In the genomic region with DNA sequence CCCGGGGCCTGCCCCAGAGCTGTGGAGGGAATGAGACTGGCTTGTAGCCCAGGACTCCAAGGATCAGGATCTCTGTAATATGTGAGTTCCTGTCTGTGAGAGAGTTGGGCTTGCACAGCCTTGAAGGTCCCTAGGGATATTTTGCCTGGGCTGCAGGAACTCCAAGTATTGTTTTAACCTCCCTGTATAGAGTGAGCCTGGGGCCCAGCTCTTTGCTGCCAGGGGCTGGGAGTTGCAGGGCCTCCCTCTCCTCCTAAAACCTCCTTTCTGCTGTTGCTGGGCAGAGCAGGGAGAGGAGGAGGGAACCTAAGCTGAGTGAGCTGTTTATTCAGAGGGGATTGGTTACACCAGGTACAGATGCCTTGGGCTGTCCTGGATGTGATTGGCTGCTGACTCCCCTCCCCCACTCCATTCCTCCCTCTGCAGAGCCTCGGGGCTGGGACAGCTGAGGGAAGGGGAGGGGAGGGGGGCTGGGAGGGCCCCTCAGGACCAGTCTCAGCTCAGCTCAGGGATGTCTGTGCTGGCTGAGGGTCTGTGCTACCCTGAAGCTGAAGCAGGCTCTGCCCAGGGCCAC, we compare ENCODE assay signal across 15 cellular contexts. TPM values are rescaled to one million over a fixed set of nuclear protein-coding genes. Genes with fewer than 3 reads are reported as not detected.
DNase-seq lines count a peak whose midpoint lies in the region; ATAC-seq and TF ChIP-seq lines count a peak whose summit lies in the region.
"Not testable (repeated sequence)": the region's sequence is repeated elsewhere in the genome, so short reads cannot be mapped to it uniquely, and the experiment has no call there.
"Had no signal": no experiment of that assay in that cellular context is flagged by ENCODE, and none has a peak within 500 bp of the region (broad histone marks: within the 10 kb centered on the region; RNA-seq: fewer than 3 reads in every experiment).

No MANE protein-coding gene starts in this region.

- not testable (repeated sequence) for H3K56ac ChIP-seq in IMR-90 (ENCODE audit: extremely low read depth, insufficient read depth, low read length)

- not testable (repeated sequence) for H3K36me3 ChIP-seq in IMR-90 (ENCODE audit: control insufficient read depth, insufficient read depth, low read length); mesenchymal stem cell (ENCODE audit: control insufficient read depth in 1 of 2, insufficient read depth in 2 of 2, low read depth in 1 of 2, low read length in 2 of 2); psoas muscle (ENCODE audit: insufficient read depth in 1 of 2, low read depth in 1 of 2)

- H3K4me3 ChIP-seq in IMR-90 (ENCODE audit: insufficient read depth, low read depth, low read length); mesenchymal stem cell (ENCODE audit: insufficient read depth in 1 of 2, low read depth in 1 of 2, low read length in 2 of 2); psoas muscle: not testable (repeated sequence)

- not testable (repeated sequence) for H2BK5ac ChIP-seq in IMR-90 (ENCODE audit: low read depth, low read length, poor library complexity, severe bottlenecking); mesenchymal stem cell (ENCODE audit: low read depth, low read length, poor library complexity, severe bottlenecking)

- no CpG with 5 or more reads among the region's 2 CpGs for WGBS in IMR-90 (ENCODE audit: extremely low coverage in 2 of 2, insufficient read length in 1 of 2), 2 experiments
- WGBS in mesenchymal stem cell = 0% methylated on average over 1 of the region's 2 CpGs
- WGBS in psoas muscle, 3 donors = 0 to 50% (median 8%) methylated on average over 1 of the region's 2 CpGs

- not testable (repeated sequence) for H2BK12ac ChIP-seq in mesenchymal stem cell (ENCODE audit: low read length in 2 of 2)

- not testable (repeated sequence) for TF ChIP-seq CTCF in IMR-90 (conservative IDR thresholded peaks at IDR 0.05; ENCODE audit: low read depth, low read length); psoas muscle (IDR thresholded peaks at IDR 0.05)

- dilution Hi-C loops in IMR-90 (cut with HindIII; ENCODE audit: low sequenced_read_pairs, unreplicated experiment) = not testable (repeated sequence)

- H4K91ac ChIP-seq in IMR-90 (ENCODE audit: insufficient read depth, low read depth, low read length); mesenchymal stem cell (ENCODE audit: low read length): not testable (repeated sequence)

- peak overlapping the region; percentile 59; the same call in 1 of the 2 replicates for H3K27ac ChIP-seq in IMR-90 (ENCODE audit: insufficient read depth, low read length)
- H3K27ac ChIP-seq in mesenchymal stem cell (ENCODE audit: low read length, poor library complexity, severe bottlenecking) = peak overlapping the region; percentile 74
- peak overlapping the region; percentile 4 for H3K27ac ChIP-seq in psoas muscle

- not testable (repeated sequence) for TF ChIP-seq RAD21 in IMR-90 (IDR thresholded peaks at IDR 0.05; ENCODE audit: low read length)

- not testable (repeated sequence) for H3K79me1 ChIP-seq in IMR-90 (ENCODE audit: low read depth in 1 of 2, low read length in 2 of 2); mesenchymal stem cell (replicated peaks; ENCODE audit: low read length, poor library complexity, severe bottlenecking)

- intact Hi-C loops in IMR-90 (cut with micrococcal nuclease); Right ventricle myocardium inferior (cut with DNase I); psoas muscle (cut with DNase I): not testable (repeated sequence)

- not testable (repeated sequence) for H4K20me1 ChIP-seq in IMR-90 (ENCODE audit: insufficient read depth, low read length)

- not testable (repeated sequence) for H3K27me3 ChIP-seq in IMR-90 (ENCODE audit: control insufficient read depth, insufficient read depth, low read length); mesenchymal stem cell (ENCODE audit: control insufficient read depth in 1 of 2, insufficient read depth in 1 of 2, low read length in 2 of 2); psoas muscle (ENCODE audit: insufficient read depth in 3 of 3, low read length in 2 of 3)

- H2BK120ac ChIP-seq in IMR-90 (ENCODE audit: low read depth, low read length); mesenchymal stem cell (ENCODE audit: low read depth, low read length): not testable (repeated sequence)

- not testable (repeated sequence) for H3K9me1 ChIP-seq in IMR-90 (ENCODE audit: insufficient read depth, low read length)

- not testable (repeated sequence) for H2AFZ ChIP-seq in IMR-90 (replicated peaks; ENCODE audit: low read length, poor library complexity); mesenchymal stem cell (ENCODE audit: low read depth, low read length)

- not testable (repeated sequence) for H3K4me2 ChIP-seq in IMR-90 (ENCODE audit: low read depth, low read length); mesenchymal stem cell (ENCODE audit: low read length, poor library complexity, severe bottlenecking)

- not testable (repeated sequence) for H2BK20ac ChIP-seq in IMR-90 (ENCODE audit: low read depth, low read length)

- H3K4me1 ChIP-seq in IMR-90 (ENCODE audit: control insufficient read depth, insufficient read depth, low read length); mesenchymal stem cell (ENCODE audit: control insufficient read depth, insufficient read depth, low read depth, low read length); psoas muscle: not testable (repeated sequence)

- peak; percentile 83 for ATAC-seq in IMR-90 (ENCODE audit: low read depth)
- peak; percentile 88 for ATAC-seq in SK-N-SH treated with all-trans-retinoic acid at 6 μM for 48 hours
- ATAC-seq in Right ventricle myocardium inferior = peak; percentile 74
- ATAC-seq in psoas muscle = peak; percentile 30 to 58 (median 36)

- H2AK5ac ChIP-seq in IMR-90 (ENCODE audit: low read depth, low read length); mesenchymal stem cell (ENCODE audit: low read length, severe bottlenecking): not testable (repeated sequence)

- TF ChIP-seq POLR2A in IMR-90 (IDR thresholded peaks at IDR 0.05; ENCODE audit: low read depth, low read length) = not testable (repeated sequence)

- not testable (repeated sequence) for H3K9ac ChIP-seq in IMR-90 (ENCODE audit: low read depth, low read length); mesenchymal stem cell (ENCODE audit: low read length)

- not testable (repeated sequence) for H3K9me3 ChIP-seq in IMR-90 (ENCODE audit: control insufficient read depth, insufficient read depth, low read length); mesenchymal stem cell (ENCODE audit: control insufficient read depth, low read length)
- peaks cover 10% of the 10 kb centered on the region for H3K9me3 ChIP-seq in psoas muscle

- not testable (repeated sequence) for H3K18ac ChIP-seq in IMR-90 (ENCODE audit: low read depth, low read length)
- H3K18ac ChIP-seq in mesenchymal stem cell (ENCODE audit: low read depth in 1 of 2, low read length in 2 of 2) = peak overlapping the region in 1 of 2 experiments; percentile 22

- H2AK9ac ChIP-seq in IMR-90 (replicated peaks; ENCODE audit: low read depth, low read length, poor library complexity) = not testable (repeated sequence)

- DNase-seq in D341Med (ENCODE audit: low spot score) = peak; percentile 46
- DNase-seq in IMR-90; Right ventricle myocardium inferior (ENCODE audit: missing footprints); psoas muscle: not testable (repeated sequence)
- DNase-seq in NCI-H524 (lab: John Stamatoyannopoulos, UW) = peak; percentile 57 to 76
- DNase-seq in ecto neural progenitor cell (ENCODE audit: low spot score) = peak; percentile 63
- peak; percentile 66 for DNase-seq in mesenchymal stem cell

- not testable (repeated sequence) for H3K4ac ChIP-seq in IMR-90 (ENCODE audit: low read depth, low read length); mesenchymal stem cell (ENCODE audit: low read depth in 1 of 2, low read length in 2 of 2)

- H2BK15ac ChIP-seq in IMR-90 (ENCODE audit: low read depth, low read length); mesenchymal stem cell (ENCODE audit: low read depth, poor library complexity, severe bottlenecking): not testable (repeated sequence)

- CTCF ChIA-PET in IMR-90 (lab: Yijun Ruan, JAX) = not testable (repeated sequence)

- not testable (repeated sequence) for H3K23ac ChIP-seq in IMR-90 (ENCODE audit: low read depth, low read length); mesenchymal stem cell (ENCODE audit: low read length in 2 of 2)

- not testable (repeated sequence) for BruUV-seq in IMR-90 (replicated peaks; lab: Mats Ljungman, UMichigan)

- in situ Hi-C loops in IMR-90 (cut with MboI; ENCODE audit: low sequenced_read_pairs) = not testable (repeated sequence)

- H4K5ac ChIP-seq in IMR-90 (ENCODE audit: low read depth, low read length) = not testable (repeated sequence)

- H4K8ac ChIP-seq in IMR-90 (ENCODE audit: low read depth in 2 of 2, low read length in 2 of 2); mesenchymal stem cell (ENCODE audit: low read length): not testable (repeated sequence)

- H3K14ac ChIP-seq in IMR-90 (replicated peaks; ENCODE audit: low read depth, low read length); mesenchymal stem cell (ENCODE audit: low read length in 2 of 2): not testable (repeated sequence)

- POLR2A ChIA-PET in IMR-90 (lab: Charles Lee; ENCODE audit: unreplicated experiment) = not testable (repeated sequence)

RNA-seq across cellular contexts. Expression of a gene that starts 23.6 kb away (rescaled TPM):
- total RNA-seq in IMR-90 (2012; rRNA removed) (not detected in 2 replicates), Right ventricle myocardium inferior (not detected), psoas muscle (under 1 TPM in 1 of 4 donors, not detected in 3; 0.06 TPM)
- polyA plus RNA-seq in IMR-90 (2012; rRNA removed) (not detected in 2 replicates), psoas muscle (under 1 TPM in 1 of 3 donors, not detected in 2; 0.01 TPM)
- not detected in 2 replicates for polyA plus RNA-seq in IMR-90 (2012; cell fraction: cytosol; rRNA removed)
- not detected in 2 replicates for polyA plus RNA-seq in IMR-90 (2012; cell fraction: nucleus; rRNA removed; ENCODE audit: low replicate concordance)
- polyA plus RNA-seq in mesenchymal stem cell (2013, experiment 1 of 2) = 0.07 TPM
- 0.11 TPM for polyA plus RNA-seq in mesenchymal stem cell (2013, experiment 2 of 2)
- total RNA-seq: activated CD4-positive, alpha-beta memory T cell treated with anti-CD3 and anti-CD28 coated beads for 36 hours; activated naive CD4-positive, alpha-beta T cell treated with anti-CD3 and anti-CD28 coated beads for 36 hours; CD4-positive, alpha-beta T cell; GM23248; subcutaneous adipose tissue; T-helper 17 cell had no signal
- polyA plus RNA-seq: GM23248, IgD-negative memory B cell had no signal

RNA-seq across cellular contexts. Expression of a gene that starts 33.1 kb away (rescaled TPM):
- total RNA-seq in IMR-90 (2012; rRNA removed) (279 and 341 TPM in 2 replicates), Right ventricle myocardium inferior (71.9 TPM), psoas muscle (10 to 100 TPM; 31.9 to 95.6 (median 58.2) TPM)
- polyA plus RNA-seq in IMR-90 (2012; rRNA removed) (268 and 301 TPM in 2 replicates), psoas muscle (10 to 100 TPM; 50.8 to 61.5 (median 51.6) TPM)
- polyA plus RNA-seq in IMR-90 (2012; cell fraction: cytosol; rRNA removed) = 245 and 256 TPM in 2 replicates
- 469 and 544 TPM in 2 replicates for polyA plus RNA-seq in IMR-90 (2012; cell fraction: nucleus; rRNA removed; ENCODE audit: low replicate concordance)
- polyA plus RNA-seq in mesenchymal stem cell (2013, experiment 1 of 2) = 305 TPM
- polyA plus RNA-seq in mesenchymal stem cell (2013, experiment 2 of 2) = 313 TPM

Comparison
In these comparisons a context has a peak if more than half of its experiments do, and no peak if none do; other contexts are left out.
1. ATAC-seq: peak in every context shown above with its lines; median percentile 88 in SK-N-SH treated with all-trans-retinoic acid at 6 μM for 48 hours; 83 in IMR-90; 74 in Right ventricle myocardium inferior; 36 in psoas muscle.
2. H3K27ac ChIP-seq: peak in every context shown above with its lines; median percentile 74 in mesenchymal stem cell; 59 in IMR-90; 4 in psoas muscle.